8 cellular contexts compared by ENCODE assay signal in genomic region chr1:42957880-42958487, GRCh38. TPM values are rescaled to one million over a fixed set of nuclear protein-coding genes. Genes with fewer than 3 reads are reported as not detected.
DNase-seq lines count a peak whose midpoint lies in the region; ATAC-seq and TF ChIP-seq lines count a peak whose summit lies in the region.

No MANE protein-coding gene starts in this region.

- H3K36me3 ChIP-seq in heart right ventricle (peaks cover 0 to 6% (median 0%) of the 10 kb centered on the region in 9 donors), vagina (no peaks in the 10 kb centered on the region)

- no peaks in the 10 kb centered on the region for H3K9me3 Mint-ChIP-seq in activated naive CD4-positive, alpha-beta T cell treated with anti-CD3 and anti-CD28 coated beads, Interleukin-2, amount 50 U/mL, for 72 hours

- TF ChIP-seq CTCF in GM20000 (IDR thresholded peaks at IDR 0.05; ENCODE audit: extremely low read depth, missing control alignments) (no peak), HL-60 (IDR thresholded peaks at IDR 0.05; ENCODE audit: insufficient read depth, low read length) (no peak), heart right ventricle (IDR thresholded peaks at IDR 0.05) (peak in 2 of 9 donors; percentile 10 to 28), vagina (IDR thresholded peaks at IDR 0.05) (no peak)

- peak overlapping the region; percentile 59 for H3K27ac ChIP-seq in HL-60 (replicated peaks)
- H3K27ac ChIP-seq in heart right ventricle = peak overlapping the region; percentile 66 to 92 (median 82)
- H3K27ac ChIP-seq in vagina = peak overlapping the region; percentile 92

- peak in 1 of 2 donors; percentile 8 for TF ChIP-seq POLR2A in vagina (IDR thresholded peaks at IDR 0.05)

- peak overlapping the region; percentile 82 for H3K4me3 ChIP-seq in HL-60 (replicated peaks; ENCODE audit: insufficient read depth, low read length)
- H3K4me3 ChIP-seq in heart right ventricle = peak overlapping the region; percentile 29 to 86 (median 76)
- peak overlapping the region; percentile 64 to 81 for H3K4me3 ChIP-seq in vagina

- H3K4me1 ChIP-seq in heart right ventricle = peaks cover 11 to 60% (median 36%) of the 10 kb centered on the region in 9 donors
- peaks cover 52% of the 10 kb centered on the region for H3K4me1 ChIP-seq in vagina

- no peaks in the 10 kb centered on the region for H3K27me3 ChIP-seq in HL-60 (ENCODE audit: insufficient read depth, poor library complexity, severe bottlenecking)
- peaks cover 0 to 28% (median 0%) of the 10 kb centered on the region in 7 donors for H3K27me3 ChIP-seq in heart right ventricle
- H3K27me3 ChIP-seq in vagina = no peaks in the 10 kb centered on the region

- peak overlapping the region; percentile 92 to 98 for H3K27ac Mint-ChIP-seq in activated naive CD4-positive, alpha-beta T cell treated with anti-CD3 and anti-CD28 coated beads, Interleukin-2, amount 50 U/mL, for 72 hours

- intact Hi-C loops in heart right ventricle (cut with DNase I) = loop anchor here in 2 of 10 donors (2.0 kb wide), 1 partner anchor 33 kb away; no protein-coding TSS in a partner anchor
- intact Hi-C loops in posterior cingulate gyrus (cut with DNase I) = loop anchor here (5.0 kb wide), 1 partner anchor 191 kb away; the partner anchor contains the start of genes C1orf50 and P3H1
- intact Hi-C loops in vagina (cut with DNase I) = no loop called here

- WGBS in heart right ventricle, 2 donors = 0 to 1% methylated on average over 66 to 72 of the region's 72 CpGs

- DNase-seq in DMS53 (lab: John Stamatoyannopoulos, UW) (peak; percentile 84), GM20000 (ENCODE audit: low spot score) (peak; percentile 96), HL-60 (ENCODE audit: low read depth in 1 of 2, low spot score in 1 of 2) (peak; percentile 26 to 61), SK-N-DZ (ENCODE audit: low spot score) (peak; percentile 37), heart right ventricle (peak; percentile 25 to 65), posterior cingulate gyrus (peak in 9 of 10 donors; percentile 34 to 93 (median 56)), vagina (ENCODE audit: extremely low spot score in 2 of 2) (no peak)
- DNase-seq in activated naive CD4-positive, alpha-beta T cell treated with anti-CD3 and anti-CD28 coated beads, Interleukin-2, amount 50 U/mL, for 72 hours (ENCODE audit: low spot score in 2 of 2) = peak; percentile 73 to 79

- H3K9me3 ChIP-seq in heart right ventricle (no peaks in the 10 kb centered on the region), vagina (no peaks in the 10 kb centered on the region)

- peak; percentile 53 to 66 for ATAC-seq in activated naive CD4-positive, alpha-beta T cell treated with anti-CD3 and anti-CD28 coated beads, Interleukin-2, amount 50 U/mL, for 72 hours
- ATAC-seq in heart right ventricle = peak in 7 of 8 donors; percentile 24 to 82 (median 73)

- H3K36me3 Mint-ChIP-seq in activated naive CD4-positive, alpha-beta T cell treated with anti-CD3 and anti-CD28 coated beads, Interleukin-2, amount 50 U/mL, for 72 hours = peaks cover 20 to 39% of the 10 kb centered on the region in 2 donors

RNA-seq across cellular contexts. Expression of gene SLC2A1, which starts 0.7 kb away (rescaled TPM):
- 33.7 and 85.1 TPM in 2 replicates for polyA plus RNA-seq in SK-N-DZ (2014; cell fraction: cytosol; rRNA removed)
- 30.9 and 37.5 TPM in 2 replicates for polyA plus RNA-seq in SK-N-DZ (2014; cell fraction: nucleus; rRNA removed)
- 100 to 1,000 TPM in 1 of 2 donors, 10 to 100 TPM in 1; 39.9 to 121 TPM for total RNA-seq in activated naive CD4-positive, alpha-beta T cell treated with anti-CD3 and anti-CD28 coated beads, Interleukin-2, amount 50 U/mL, for 72 hours
- total RNA-seq in heart right ventricle (10 to 100 TPM in 9 of 10 donors, 1 to 10 TPM in 1; 8.2 to 63.7 (median 28.9) TPM), vagina (286 TPM)
- polyA plus RNA-seq in heart right ventricle = 10 to 100 TPM in 1 of 2 donors, 1 to 10 TPM in 1; 6.7 to 98.7 TPM

Comparison
In these comparisons a context has a peak if more than half of its experiments do, and no peak if none do; other contexts are left out.
1. DNase-seq: peak in DMS53 (single experiment), GM20000 (single experiment), HL-60 (2 of 2), SK-N-DZ (single experiment), activated naive CD4-positive, alpha-beta T cell treated with anti-CD3 and anti-CD28 coated beads, Interleukin-2, amount 50 U/mL, for 72 hours (2 of 2), heart right ventricle (2 of 2) and posterior cingulate gyrus (9 of 10); none in vagina (0 of 2).
2. Peak in every context shown above with its lines, with median percentiles within 50 percentile points of each other: H3K27ac ChIP-seq and H3K4me3 ChIP-seq.